In genomic region chr15:64447536-64448315, GRCh38 we compare ENCODE assay signal across 1 cellular context.
TF ChIP-seq lines count a peak whose summit lies in the region.

No MANE protein-coding gene starts in this region.

TF ChIP-seq in GM23338, 12 proteins besides CTCF, POLR2A, EP300 and RAD21 (continued from another document):
- TF ChIP-seq REST (IDR thresholded peaks at IDR 0.05; ENCODE audit: unreplicated experiment) = no peak
- no peak for TF ChIP-seq ZNF331 (CRISPR knock-in tag; IDR thresholded peaks at IDR 0.05; ENCODE audit: low read depth)
- no peak for TF ChIP-seq JUNB (IDR thresholded peaks at IDR 0.05; ENCODE audit: unreplicated experiment)
- no peak for TF ChIP-seq EZH2 (IDR thresholded peaks at IDR 0.05; ENCODE audit: low read depth, unreplicated experiment)
- TF ChIP-seq POLR2AphosphoS5 (IDR thresholded peaks at IDR 0.05; ENCODE audit: low read depth) = no peak
